14 cellular contexts compared by ENCODE assay signal in the genomic region with DNA sequence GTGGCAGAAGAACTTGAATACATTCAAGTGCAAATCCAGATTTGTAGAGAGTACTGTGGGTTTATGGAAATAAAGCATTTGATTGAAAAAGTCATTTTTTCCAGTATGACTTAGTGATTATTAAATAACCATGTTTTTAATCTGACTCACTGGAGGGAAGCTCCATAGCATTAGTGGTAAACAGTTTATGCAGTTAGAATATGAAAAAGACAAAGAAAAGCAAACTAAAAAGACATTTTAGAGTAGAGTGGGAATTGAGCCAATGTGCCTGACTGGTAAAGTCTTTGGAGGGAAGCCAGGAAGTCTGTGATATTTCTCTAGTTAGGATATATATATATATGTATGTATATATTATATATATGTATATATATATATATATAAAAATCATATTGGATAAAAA. TPM values are rescaled to one million over a fixed set of nuclear protein-coding genes. Genes with fewer than 3 reads are reported as not detected.
DNase-seq lines count a peak whose midpoint lies in the region; ATAC-seq and TF ChIP-seq lines count a peak whose summit lies in the region.
"Had no signal": no experiment of that assay in that cellular context is flagged by ENCODE, and none has a peak within 500 bp of the region (broad histone marks: within the 10 kb centered on the region; RNA-seq: fewer than 3 reads in every experiment).

No MANE protein-coding gene starts in this region.

- peak overlapping the region; percentile 56 for H3K4me2 ChIP-seq in hepatocyte

- peaks cover 35% of the 10 kb centered on the region for H4K20me1 ChIP-seq in hepatocyte (ENCODE audit: insufficient read depth, poor library complexity, severe bottlenecking)

- H3K79me2 ChIP-seq in hepatocyte: peaks cover 70% of the 10 kb centered on the region

- H3K4me3 ChIP-seq in heart right ventricle (peak overlapping the region in 8 of 10 donors; percentile 13 to 49 (median 42)), breast epithelium (peak overlapping the region in 2 of 3 donors; percentile 24 to 26), hepatocyte (no peak overlapping the region), tibial nerve (peak overlapping the region in 3 of 4 donors; percentile 14 to 40 (median 15))
- H3K4me3 ChIP-seq: colonic mucosa had no signal

- no peak for TF ChIP-seq POLR2A in breast epithelium (IDR thresholded peaks at IDR 0.05)
- no peak for TF ChIP-seq POLR2A in tibial nerve (IDR thresholded peaks at IDR 0.05)

- H3K27me3 ChIP-seq in heart right ventricle (no peaks in the 10 kb centered on the region), breast epithelium (no peaks in the 10 kb centered on the region), hepatocyte (no peaks in the 10 kb centered on the region), tibial nerve (no peaks in the 10 kb centered on the region)
- H3K27me3 ChIP-seq: colonic mucosa, SJCRH30 had no signal

- peaks cover 0 to 8% (median 0%) of the 10 kb centered on the region in 11 donors for H3K9me3 ChIP-seq in heart right ventricle
- no peaks in the 10 kb centered on the region for H3K9me3 ChIP-seq in breast epithelium
- H3K9me3 ChIP-seq in hepatocyte (ENCODE audit: low read depth): no peaks in the 10 kb centered on the region
- H3K9me3 ChIP-seq in tibial nerve: no peaks in the 10 kb centered on the region
- H3K9me3 ChIP-seq: colonic mucosa, SJCRH30 had no signal

- H2AFZ ChIP-seq in hepatocyte: no peak overlapping the region

- DNase-seq in heart right ventricle: no peak
- no peak for DNase-seq in left cardiac atrium
- DNase-seq in breast epithelium (ENCODE audit: low spot score in 2 of 2): no peak
- peak; percentile 45 for DNase-seq in hepatocyte (ENCODE audit: low spot score)
- no peak for DNase-seq in tibial nerve (ENCODE audit: low spot score in 2 of 2)
- no peak for DNase-seq in pons (ENCODE audit: low spot score)
- DNase-seq: colonic mucosa; KG1; naive thymus-derived CD4-positive, alpha-beta T cell; NCI-H510A had no signal

- intact Hi-C loops in heart right ventricle (cut with DNase I) (loop anchor here in 1 of 10 donors (5.0 kb wide), 1 partner anchor 41 kb away; no protein-coding TSS in a partner anchor), left cardiac atrium (cut with DNase I) (no loop called here), breast epithelium (cut with DNase I; ENCODE audit: low total_unique reads) (no loop called here)

- peaks cover 0 to 23% (median 16%) of the 10 kb centered on the region in 9 donors for H3K4me1 ChIP-seq in heart right ventricle
- H3K4me1 ChIP-seq in breast epithelium: no peaks in the 10 kb centered on the region
- no peaks in the 10 kb centered on the region for H3K4me1 ChIP-seq in hepatocyte (ENCODE audit: insufficient read depth)
- peaks cover 0 to 18% (median 0%) of the 10 kb centered on the region in 4 donors for H3K4me1 ChIP-seq in tibial nerve
- H3K4me1 ChIP-seq: colonic mucosa, SJCRH30 had no signal

- no peak for TF ChIP-seq EP300 in tibial nerve (IDR thresholded peaks at IDR 0.05)

- ATAC-seq in heart right ventricle (no peak), left cardiac atrium (no peak), GM19397 (IDR thresholded peaks at IDR 0.05; ENCODE audit: unreplicated experiment) (no peak), GM19452 (IDR thresholded peaks at IDR 0.05; ENCODE audit: unreplicated experiment) (no peak)
- ATAC-seq: naive thymus-derived CD4-positive, alpha-beta T cell had no signal

- no peaks in the 10 kb centered on the region for H3K9me2 ChIP-seq in hepatocyte (replicated peaks; ENCODE audit: insufficient read depth)

- H3K27ac ChIP-seq in heart right ventricle: peak overlapping the region in 5 of 10 donors; percentile 6 to 62 (median 45)
- no peak overlapping the region for H3K27ac ChIP-seq in breast epithelium
- H3K27ac ChIP-seq in hepatocyte: peak overlapping the region; percentile 33
- H3K27ac ChIP-seq in tibial nerve: peak overlapping the region in 1 of 4 donors; percentile 46
- H3K27ac ChIP-seq: colonic mucosa, SJCRH30 had no signal

- no peaks in the 10 kb centered on the region for H3K36me3 ChIP-seq in heart right ventricle
- peaks cover 3% of the 10 kb centered on the region for H3K36me3 ChIP-seq in breast epithelium
- no peaks in the 10 kb centered on the region for H3K36me3 ChIP-seq in hepatocyte (replicated peaks; ENCODE audit: insufficient read depth, low read depth)
- H3K36me3 ChIP-seq in tibial nerve: no peaks in the 10 kb centered on the region
- H3K36me3 ChIP-seq: colonic mucosa, SJCRH30 had no signal

- no peak for TF ChIP-seq CTCF in heart right ventricle (IDR thresholded peaks at IDR 0.05)
- no peak for TF ChIP-seq CTCF in breast epithelium (IDR thresholded peaks at IDR 0.05)
- no peak for TF ChIP-seq CTCF in hepatocyte (IDR thresholded peaks at IDR 0.05; ENCODE audit: poor library complexity)
- no peak for TF ChIP-seq CTCF in tibial nerve (IDR thresholded peaks at IDR 0.05)

RNA-seq across cellular contexts. Expression of a gene that starts 53.4 kb away (rescaled TPM):
- total RNA-seq in heart right ventricle (10 to 100 TPM in 7 of 10 donors, 1 to 10 TPM in 3; 5.4 to 16.5 (median 11.6) TPM), left cardiac atrium (10 to 100 TPM; 10.3 to 12.3 TPM), breast epithelium (10 to 100 TPM; 10.7 to 25.1 (median 13.4) TPM), hepatocyte (59.5 and 61.8 TPM in 2 replicates), tibial nerve (10 to 100 TPM; 12.3 to 22.7 (median 18.4) TPM)
- polyA plus RNA-seq in heart right ventricle (1 to 10 TPM; 1.7 to 2.2 TPM), hepatocyte (2.9 and 3.3 TPM in 2 replicates)
- total RNA-seq: activated T-helper 1 cell treated with anti-CD3 and anti-CD28 coated beads, Interleukin-12 subunit alpha, Interleukin-12 subunit beta, Interleukin-2, Interleukin-4 antibody, amounts not matched to agents 30 ng/mL and 10 ng/mL and 1 ng/mL, durations not matched to agents 14 hours and 24 hours and 36 hours had no signal
- polyA plus RNA-seq: naive thymus-derived CD4-positive, alpha-beta T cell had no signal
